In genomic region chr6:142290851-142291250, GRCh38 we compare ENCODE assay signal across 2 cellular contexts.
A peak's percentile ranks its signal among the peaks of the same experiment; 100 is the strongest.
TF ChIP-seq lines count a peak whose summit lies in the region.

No MANE protein-coding gene starts in this region.

TF ChIP-seq in HepG2, 621 proteins besides CTCF, POLR2A, EP300 and RAD21 (continues in another document):
- TF ChIP-seq TEAD3 (CRISPR knock-in tag; optimal IDR thresholded peaks at IDR 0.05; ENCODE audit: borderline replicate concordance) (peak; percentile 12), ARNTL (CRISPR knock-in tag; IDR thresholded peaks at IDR 0.05) (no peak), GATAD2A (CRISPR knock-in tag; IDR thresholded peaks at IDR 0.05) (0 out of 2 replicates have a peak, but pooled peaks have one; percentile 12), ZBTB38 (CRISPR knock-in tag; IDR thresholded peaks at IDR 0.05) (peak; percentile 33; the same call in 1 of the 2 replicates), ADNP (CRISPR knock-in tag; IDR thresholded peaks at IDR 0.05) (no peak), ZFY (CRISPR knock-in tag; IDR thresholded peaks at IDR 0.05) (peak; percentile 20; the same call in 1 of the 2 replicates), NR2F6 (IDR thresholded peaks at IDR 0.05) (no peak), NR2F6 (CRISPR knock-in tag; IDR thresholded peaks at IDR 0.05) (no peak), ZNF629 (CRISPR knock-in tag; conservative IDR thresholded peaks at IDR 0.05) (no peak), ZNF354B (CRISPR knock-in tag; IDR thresholded peaks at IDR 0.05) (no peak), ZFX (CRISPR knock-in tag; IDR thresholded peaks at IDR 0.05; ENCODE audit: low read depth) (0 out of 2 replicates have a peak, but pooled peaks have one; percentile 11), NFE2 (CRISPR knock-in tag; IDR thresholded peaks at IDR 0.05) (no peak), ZHX2 (IDR thresholded peaks at IDR 0.05; ENCODE audit: low read depth) (no peak), ZHX2 (CRISPR knock-in tag; IDR thresholded peaks at IDR 0.05; ENCODE audit: borderline replicate concordance) (no peak), THAP11 (CRISPR knock-in tag; IDR thresholded peaks at IDR 0.05) (no peak), POGZ (CRISPR knock-in tag; IDR thresholded peaks at IDR 0.05) (0 out of 2 replicates have a peak, but pooled peaks have one; percentile 21), ZBTB4 (CRISPR knock-in tag; IDR thresholded peaks at IDR 0.05; ENCODE audit: borderline replicate concordance) (peak; percentile 37; the same call in 1 of the 2 replicates)
- TF ChIP-seq, protein P1, sequence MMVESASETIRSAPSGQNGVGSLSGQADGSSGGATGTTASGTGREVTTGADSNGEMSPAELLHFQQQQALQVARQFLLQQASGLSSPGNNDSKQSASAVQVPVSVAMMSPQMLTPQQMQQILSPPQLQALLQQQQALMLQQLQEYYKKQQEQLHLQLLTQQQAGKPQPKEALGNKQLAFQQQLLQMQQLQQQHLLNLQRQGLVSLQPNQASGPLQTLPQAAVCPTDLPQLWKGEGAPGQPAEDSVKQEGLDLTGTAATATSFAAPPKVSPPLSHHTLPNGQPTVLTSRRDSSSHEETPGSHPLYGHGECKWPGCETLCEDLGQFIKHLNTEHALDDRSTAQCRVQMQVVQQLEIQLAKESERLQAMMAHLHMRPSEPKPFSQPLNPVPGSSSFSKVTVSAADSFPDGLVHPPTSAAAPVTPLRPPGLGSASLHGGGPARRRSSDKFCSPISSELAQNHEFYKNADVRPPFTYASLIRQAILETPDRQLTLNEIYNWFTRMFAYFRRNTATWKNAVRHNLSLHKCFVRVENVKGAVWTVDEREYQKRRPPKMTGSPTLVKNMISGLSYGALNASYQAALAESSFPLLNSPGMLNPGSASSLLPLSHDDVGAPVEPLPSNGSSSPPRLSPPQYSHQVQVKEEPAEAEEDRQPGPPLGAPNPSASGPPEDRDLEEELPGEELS (CRISPR knock-in tag; IDR thresholded peaks at IDR 0.05) = 0 out of 2 replicates have a peak, but pooled peaks have one; percentile 24

TF ChIP-seq in SK-N-SH, 30 proteins besides CTCF, POLR2A, EP300 and RAD21:
- TF ChIP-seq, protein P2, sequence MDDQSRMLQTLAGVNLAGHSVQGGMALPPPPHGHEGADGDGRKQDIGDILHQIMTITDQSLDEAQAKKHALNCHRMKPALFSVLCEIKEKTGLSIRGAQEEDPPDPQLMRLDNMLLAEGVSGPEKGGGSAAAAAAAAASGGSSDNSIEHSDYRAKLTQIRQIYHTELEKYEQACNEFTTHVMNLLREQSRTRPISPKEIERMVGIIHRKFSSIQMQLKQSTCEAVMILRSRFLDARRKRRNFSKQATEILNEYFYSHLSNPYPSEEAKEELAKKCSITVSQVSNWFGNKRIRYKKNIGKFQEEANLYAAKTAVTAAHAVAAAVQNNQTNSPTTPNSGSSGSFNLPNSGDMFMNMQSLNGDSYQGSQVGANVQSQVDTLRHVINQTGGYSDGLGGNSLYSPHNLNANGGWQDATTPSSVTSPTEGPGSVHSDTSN (IDR thresholded peaks at IDR 0.05) = no peak
- TF ChIP-seq SMC3 (IDR thresholded peaks at IDR 0.05; ENCODE audit: low read depth, low read length) (no peak), RFX5 (IDR thresholded peaks at IDR 0.05; ENCODE audit: low read length) (no peak), TEAD4 (IDR thresholded peaks at IDR 0.05; ENCODE audit: borderline replicate concordance, insufficient read depth) (no peak), FOXM1 (IDR thresholded peaks at IDR 0.05; ENCODE audit: low read depth) (no peak), CHD2 (IDR thresholded peaks at IDR 0.05; ENCODE audit: low read length, partially characterized antibody) (no peak), EZH2phosphoT487 (IDR thresholded peaks at IDR 0.05; ENCODE audit: borderline replicate concordance, low read depth) (no peak), GABPA (IDR thresholded peaks at IDR 0.05; ENCODE audit: low read depth) (no peak), FOSL2 (IDR thresholded peaks at IDR 0.05; ENCODE audit: borderline replicate concordance, low read depth) (no peak), YY1 (IDR thresholded peaks at IDR 0.05; ENCODE audit: low read depth) (no peak), NRF1 (IDR thresholded peaks at IDR 0.05; ENCODE audit: low read depth, low read length) (no peak), MEF2A (IDR thresholded peaks at IDR 0.05; ENCODE audit: borderline replicate concordance, low read depth) (no peak), FOXJ3 (CRISPR knock-in tag; IDR thresholded peaks at IDR 0.05) (no peak), ELF1 (IDR thresholded peaks at IDR 0.05) (no peak)
- TF ChIP-seq, protein P3, sequence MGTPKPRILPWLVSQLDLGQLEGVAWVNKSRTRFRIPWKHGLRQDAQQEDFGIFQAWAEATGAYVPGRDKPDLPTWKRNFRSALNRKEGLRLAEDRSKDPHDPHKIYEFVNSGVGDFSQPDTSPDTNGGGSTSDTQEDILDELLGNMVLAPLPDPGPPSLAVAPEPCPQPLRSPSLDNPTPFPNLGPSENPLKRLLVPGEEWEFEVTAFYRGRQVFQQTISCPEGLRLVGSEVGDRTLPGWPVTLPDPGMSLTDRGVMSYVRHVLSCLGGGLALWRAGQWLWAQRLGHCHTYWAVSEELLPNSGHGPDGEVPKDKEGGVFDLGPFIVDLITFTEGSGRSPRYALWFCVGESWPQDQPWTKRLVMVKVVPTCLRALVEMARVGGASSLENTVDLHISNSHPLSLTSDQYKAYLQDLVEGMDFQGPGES (IDR thresholded peaks at IDR 0.05; ENCODE audit: low read depth, low read length) = no peak
- TF ChIP-seq, protein P4, sequence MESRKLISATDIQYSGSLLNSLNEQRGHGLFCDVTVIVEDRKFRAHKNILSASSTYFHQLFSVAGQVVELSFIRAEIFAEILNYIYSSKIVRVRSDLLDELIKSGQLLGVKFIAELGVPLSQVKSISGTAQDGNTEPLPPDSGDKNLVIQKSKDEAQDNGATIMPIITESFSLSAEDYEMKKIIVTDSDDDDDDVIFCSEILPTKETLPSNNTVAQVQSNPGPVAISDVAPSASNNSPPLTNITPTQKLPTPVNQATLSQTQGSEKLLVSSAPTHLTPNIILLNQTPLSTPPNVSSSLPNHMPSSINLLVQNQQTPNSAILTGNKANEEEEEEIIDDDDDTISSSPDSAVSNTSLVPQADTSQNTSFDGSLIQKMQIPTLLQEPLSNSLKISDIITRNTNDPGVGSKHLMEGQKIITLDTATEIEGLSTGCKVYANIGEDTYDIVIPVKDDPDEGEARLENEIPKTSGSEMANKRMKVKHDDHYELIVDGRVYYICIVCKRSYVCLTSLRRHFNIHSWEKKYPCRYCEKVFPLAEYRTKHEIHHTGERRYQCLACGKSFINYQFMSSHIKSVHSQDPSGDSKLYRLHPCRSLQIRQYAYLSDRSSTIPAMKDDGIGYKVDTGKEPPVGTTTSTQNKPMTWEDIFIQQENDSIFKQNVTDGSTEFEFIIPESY (IDR thresholded peaks at IDR 0.05; ENCODE audit: borderline replicate concordance, low read depth) = no peak
TF ChIP-seq in SK-N-SH: peak in this region for 0.
